ENCODE assay signal across 17 cellular contexts in genomic region chr13:71645467-71645866, GRCh38.
DNase-seq lines count a peak whose midpoint lies in the region; ATAC-seq, FAIRE-seq and TF ChIP-seq lines count a peak whose summit lies in the region.
"Had no signal": no experiment of that assay in that cellular context is flagged by ENCODE, and none has a peak within 500 bp of the region (broad histone marks: within the 10 kb centered on the region; RNA-seq: fewer than 3 reads in every experiment).

No MANE protein-coding gene starts in this region.

- ATAC-seq in HG03139 (IDR thresholded peaks at IDR 0.05; ENCODE audit: unreplicated experiment) (no peak), GM21526 (IDR thresholded peaks at IDR 0.05; ENCODE audit: low FRiP score, unreplicated experiment) (no peak)

- CTCF ChIA-PET in HEK293T (lab: Yijun Ruan, JAX), result interaction anchor here (1.0 kb wide), 1 partner anchor 187 kb away, joined by 3 read pairs; no protein-coding TSS in a partner anchor

- H3K36me3 Mint-ChIP-seq in nephron (ENCODE audit: low read depth), result peaks cover 9% of the 10 kb centered on the region
- H3K36me3 Mint-ChIP-seq in type B pancreatic cell, result peaks cover 7% of the 10 kb centered on the region
- H3K36me3 Mint-ChIP-seq: CD14-positive monocyte; CD4-positive, alpha-beta memory T cell had no signal

- H3K9me3 Mint-ChIP-seq in nephron (no peaks in the 10 kb centered on the region), type B pancreatic cell (no peaks in the 10 kb centered on the region)
- H3K9me3 Mint-ChIP-seq: CD14-positive monocyte, H9 had no signal

- FAIRE-seq in endometrium (lab: Jason Lieb, UNC), result peak; percentile 66
- FAIRE-seq: H1, HTR-8/SVneo had no signal

- H3K4me1 Mint-ChIP-seq in nephron (peaks cover 35% of the 10 kb centered on the region), type B pancreatic cell (ENCODE audit: unreplicated experiment) (peaks cover 38% of the 10 kb centered on the region)
- H3K4me1 Mint-ChIP-seq: CD4-positive, alpha-beta memory T cell had no signal

- POLR2A ChIA-PET in HEK293T (lab: Yijun Ruan, JAX), result no interaction called here

- H3K27ac Mint-ChIP-seq in nephron, result peak overlapping the region; percentile 84 to 93 (median 84)
- H3K27ac Mint-ChIP-seq in type B pancreatic cell, result peak overlapping the region; percentile 33
- H3K27ac Mint-ChIP-seq: CD4-positive, alpha-beta memory T cell; H9 had no signal

- H3K27me3 Mint-ChIP-seq in nephron (ENCODE audit: low read depth) (no peaks in the 10 kb centered on the region), type B pancreatic cell (no peaks in the 10 kb centered on the region)
- H3K27me3 Mint-ChIP-seq: CD4-positive, alpha-beta memory T cell had no signal

- H3K4me3 Mint-ChIP-seq in nephron (peak overlapping the region in 1 of 3 experiments; percentile 1), type B pancreatic cell (peak overlapping the region; percentile 14)
- H3K4me3 Mint-ChIP-seq: CD14-positive monocyte, H9 had no signal

- no peak for TF ChIP-seq CTCF in nephron (IDR thresholded peaks at IDR 0.05; ENCODE audit: unreplicated experiment in 3 of 3)
- TF ChIP-seq CTCF in type B pancreatic cell (conservative IDR thresholded peaks at IDR 0.05), result no peak

- DNase-seq in HEK293T (ENCODE audit: extremely low spot score), result no peak
- no peak for DNase-seq in type B pancreatic cell (ENCODE audit: extremely low spot score, unreplicated experiment)
- DNase-seq in NCI-H1417 (lab: John Stamatoyannopoulos, UW), result no peak
- DNase-seq: 8988T; CD4-positive, alpha-beta memory T cell; DMS153; DMS79; GDM1; H9; IMR-90 had no signal

TF ChIP-seq in HEK293T, 16 proteins besides CTCF, POLR2A, EP300 and RAD21:
- TF ChIP-seq PKNOX1 (IDR thresholded peaks at IDR 0.05) (peak; percentile 42), ARNT (IDR thresholded peaks at IDR 0.05) (no peak)
